Comparison of ENCODE assay signal across 16 cellular contexts in the genomic region with DNA sequence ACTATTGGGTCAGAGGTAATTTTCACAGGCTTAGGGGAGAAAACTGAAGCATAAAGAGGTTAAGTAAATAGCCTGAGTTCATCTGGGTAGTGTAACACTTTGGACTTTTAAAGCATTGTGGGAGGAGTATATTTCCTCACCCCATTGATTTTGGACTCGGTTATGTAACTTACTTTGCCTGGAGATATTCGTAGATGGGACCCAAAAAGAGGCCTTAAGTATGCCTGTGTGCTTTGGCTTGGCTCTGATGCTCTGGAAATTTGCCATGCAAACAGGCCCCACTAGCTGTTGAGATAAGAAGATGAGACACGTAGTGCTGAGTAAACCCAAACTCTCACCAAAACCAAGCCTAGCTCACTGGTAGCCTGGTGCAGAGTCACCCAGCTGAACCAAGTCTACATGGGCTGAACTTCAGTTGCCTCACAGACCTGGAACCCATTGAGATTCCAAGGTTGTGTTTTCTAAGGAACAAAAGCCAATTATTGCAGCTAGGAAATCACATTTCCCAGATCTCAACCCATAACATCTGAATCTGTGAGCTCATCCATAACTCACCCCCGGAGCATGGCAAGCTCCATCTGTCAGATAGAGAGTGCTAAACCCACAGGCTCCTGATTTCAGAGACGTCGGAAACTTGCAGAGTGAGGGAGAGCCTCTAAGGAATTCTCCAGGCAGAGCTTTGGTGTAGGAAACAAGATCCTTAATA.
A peak's percentile ranks its signal among the peaks of the same experiment; 100 is the strongest.
DNase-seq lines count a peak whose midpoint lies in the region; ATAC-seq, FAIRE-seq and TF ChIP-seq lines count a peak whose summit lies in the region.
"Had no signal": no experiment of that assay in that cellular context is flagged by ENCODE, and none has a peak within 500 bp of the region (broad histone marks: within the 10 kb centered on the region; RNA-seq: fewer than 3 reads in every experiment).

No MANE protein-coding gene starts in this region.

- TF ChIP-seq CTCF in HepG2 (CRISPR knock-in tag; IDR thresholded peaks at IDR 0.05) (no peak), neural cell (IDR thresholded peaks at IDR 0.05; ENCODE audit: poor library complexity, severe bottlenecking) (no peak)

- CTCF ChIA-PET in HepG2 (lab: Yijun Ruan, JAX; ENCODE audit: low intra/inter-chr PET ratio, low total read pairs), result no interaction called here

- H4K20me1 ChIP-seq in HepG2 (ENCODE audit: insufficient read depth, low read length) (no peaks in the 10 kb centered on the region), neural cell (ENCODE audit: insufficient read depth) (no peaks in the 10 kb centered on the region)

- POLR2A ChIA-PET in HepG2 (lab: Yijun Ruan, JAX), result no interaction called here

- peaks cover 8% of the 10 kb centered on the region; the same call in 1 of the 2 replicates for H3K4me1 ChIP-seq in HepG2 (ENCODE audit: insufficient read depth, low read length)
- H3K4me1 ChIP-seq: BE2C had no signal

- no peaks in the 10 kb centered on the region for H3K9me2 ChIP-seq in neural cell (ENCODE audit: insufficient read depth, low read length)

- no peak overlapping the region for H3K4me3 ChIP-seq in HepG2 (replicated peaks in 1 of 3; ENCODE audit: insufficient read depth in 1 of 3, low read depth in 2 of 3, low read length in 3 of 3)
- H3K4me3 ChIP-seq in neural cell (ENCODE audit: low read length), result peak overlapping the region; percentile 31
- H3K4me3 ChIP-seq: GM12878, GM23338 had no signal

- TF ChIP-seq EP300 in HepG2 (IDR thresholded peaks at IDR 0.05; ENCODE audit: low read depth in 2 of 2, low read length in 2 of 2), result peak in 1 of 2 experiments; percentile 46; a peak in 1 of 4 replicates
- TF ChIP-seq EP300 in HepG2 (CRISPR knock-in tag; IDR thresholded peaks at IDR 0.05; ENCODE audit: borderline replicate concordance), result no peak
- TF ChIP-seq EP300 in neural cell (conservative IDR thresholded peaks at IDR 0.05; ENCODE audit: poor library complexity, severe bottlenecking), result no peak

- H3K9me3 ChIP-seq in HepG2 (ENCODE audit: low read length) (no peaks in the 10 kb centered on the region), neural cell (ENCODE audit: low read length) (peaks cover 4% of the 10 kb centered on the region), T-helper 17 cell (ENCODE audit: control insufficient read depth, low read length, poor library complexity, severe bottlenecking) (no peaks in the 10 kb centered on the region)
- H3K9me3 ChIP-seq: BE2C had no signal

- no TSS peak for BruUV-seq in HepG2 (replicated peaks; lab: Mats Ljungman, UMichigan)

- H3K27me3 ChIP-seq in HepG2 (ENCODE audit: control insufficient read depth in 1 of 2, insufficient read depth in 2 of 2, low read length in 2 of 2), result no peaks in the 10 kb centered on the region
- no peaks in the 10 kb centered on the region for H3K27me3 ChIP-seq in neural cell (ENCODE audit: insufficient read depth, low read depth, low read length)
- H3K27me3 ChIP-seq: BE2C had no signal

- ATAC-seq in HepG2 (peak; percentile 71), GM21723 (IDR thresholded peaks at IDR 0.05; ENCODE audit: unreplicated experiment) (no peak), HG03108 (IDR thresholded peaks at IDR 0.05; ENCODE audit: unreplicated experiment) (no peak), T-helper 17 cell (no peak)
- ATAC-seq: GM12878, GM23338 had no signal

- H3K27ac Mint-ChIP-seq in T-helper 17 cell, result no peak overlapping the region
- H3K27ac Mint-ChIP-seq: CD4-positive, alpha-beta memory T cell; GM23338; H9 had no signal

- H3K36me3 Mint-ChIP-seq in T-helper 17 cell (ENCODE audit: low read depth), result no peaks in the 10 kb centered on the region
- H3K36me3 Mint-ChIP-seq: CD4-positive, alpha-beta memory T cell had no signal

- peak; percentile 63 for FAIRE-seq in HepG2 (lab: Jason Lieb, UNC)
- FAIRE-seq: A204.1, GM12878, GM18507 had no signal

- H3K4me3 Mint-ChIP-seq in T-helper 17 cell, result no peak overlapping the region
- H3K4me3 Mint-ChIP-seq: CD4-positive, alpha-beta memory T cell; GM23338; H9 had no signal

- intact Hi-C loops in HepG2 (cut with micrococcal nuclease; ENCODE audit: unreplicated experiment), result no loop called here

- 30% methylated on average over 6 of the region's 6 CpGs for WGBS in HepG2 (ENCODE audit: low lambda C conversion rate)

- H3K4me2 ChIP-seq in HepG2 (ENCODE audit: low read depth, low read length) (no peak overlapping the region), neural cell (ENCODE audit: low read length) (no peak overlapping the region)
- H3K4me2 ChIP-seq: GM23338 had no signal

- no peak overlapping the region for H3K27ac ChIP-seq in HepG2 (ENCODE audit: extremely low read length, insufficient read depth, low read length)
- no peak overlapping the region for H3K27ac ChIP-seq in neural cell (ENCODE audit: low read length)
- H3K27ac ChIP-seq: C4-2B had no signal

- H2AFZ ChIP-seq in HepG2 (ENCODE audit: low read length) (no peak overlapping the region), neural cell (ENCODE audit: low read depth, low read length) (no peak overlapping the region)
- H2AFZ ChIP-seq: GM23338 had no signal

- H3K27me3 Mint-ChIP-seq in T-helper 17 cell, result peaks cover 7% of the 10 kb centered on the region

- in situ Hi-C loops in HepG2 (cut with HindIII; ENCODE audit: extremely low pct_ligation_motif_present, low pct_unique_long_range_greater_than_20kb), result no loop called here

- DNase-seq in NCI-H526 treated with DMSO at 0.1 percent for 48 hours (lab: John Stamatoyannopoulos, UW) (peak; percentile 0), HepG2 (ENCODE audit: low spot score) (peak; percentile 11), NCI-H748 (lab: John Stamatoyannopoulos, UW; ENCODE audit: unreplicated experiment) (no peak), T-helper 17 cell (no peak)
- DNase-seq: BE2C; CD4-positive, alpha-beta memory T cell; DMS79; H9 had no signal

- H3K4me1 Mint-ChIP-seq in T-helper 17 cell, result no peaks in the 10 kb centered on the region
- H3K4me1 Mint-ChIP-seq: CD4-positive, alpha-beta memory T cell; GM23338 had no signal

- no peaks in the 10 kb centered on the region for H3K79me2 ChIP-seq in HepG2 (ENCODE audit: insufficient read depth, low read length)
- H3K79me2 ChIP-seq in neural cell (replicated peaks; ENCODE audit: insufficient read depth, low read length), result no peaks in the 10 kb centered on the region

- H3K9ac ChIP-seq in HepG2 (ENCODE audit: insufficient read depth, low read depth, low read length), result no peak overlapping the region
- peak overlapping the region; percentile 2 for H3K9ac ChIP-seq in neural cell (ENCODE audit: low read length)

- TF ChIP-seq RAD21 in HepG2 (CRISPR knock-in tag; IDR thresholded peaks at IDR 0.05) (no peak), neural cell (conservative IDR thresholded peaks at IDR 0.05) (no peak)

- TF ChIP-seq POLR2A in HepG2 (IDR thresholded peaks at IDR 0.05; ENCODE audit: insufficient read depth in 1 of 2, low read depth in 2 of 2, low read length in 2 of 2), result no peak

- H3K36me3 ChIP-seq in HepG2 (replicated peaks in 1 of 2; ENCODE audit: control insufficient read depth in 1 of 2, insufficient read depth in 2 of 2, low read length in 2 of 2) (no peaks in the 10 kb centered on the region), neural cell (ENCODE audit: insufficient read depth, low read length) (no peaks in the 10 kb centered on the region)
- H3K36me3 ChIP-seq: BE2C had no signal

- H3F3A ChIP-seq in neural cell (ENCODE audit: insufficient read depth, low read length, poor library complexity, severe bottlenecking), result no peaks in the 10 kb centered on the region

TF ChIP-seq in HepG2, 621 proteins besides CTCF, POLR2A, EP300 and RAD21 (continues in another document):
- TF ChIP-seq PPARG (CRISPR knock-in tag; conservative IDR thresholded peaks at IDR 0.05) (peak; percentile 57; the same call in 1 of the 2 replicates), HNF4G (IDR thresholded peaks at IDR 0.05; ENCODE audit: borderline replicate concordance, low read depth, low read length) (peak; percentile 54), HNF4G (CRISPR knock-in tag; IDR thresholded peaks at IDR 0.05; ENCODE audit: borderline replicate concordance, low read depth) (no peak)

TF ChIP-seq in neural cell, 6 proteins besides CTCF, POLR2A, EP300 and RAD21:
- TF ChIP-seq, protein P1, sequence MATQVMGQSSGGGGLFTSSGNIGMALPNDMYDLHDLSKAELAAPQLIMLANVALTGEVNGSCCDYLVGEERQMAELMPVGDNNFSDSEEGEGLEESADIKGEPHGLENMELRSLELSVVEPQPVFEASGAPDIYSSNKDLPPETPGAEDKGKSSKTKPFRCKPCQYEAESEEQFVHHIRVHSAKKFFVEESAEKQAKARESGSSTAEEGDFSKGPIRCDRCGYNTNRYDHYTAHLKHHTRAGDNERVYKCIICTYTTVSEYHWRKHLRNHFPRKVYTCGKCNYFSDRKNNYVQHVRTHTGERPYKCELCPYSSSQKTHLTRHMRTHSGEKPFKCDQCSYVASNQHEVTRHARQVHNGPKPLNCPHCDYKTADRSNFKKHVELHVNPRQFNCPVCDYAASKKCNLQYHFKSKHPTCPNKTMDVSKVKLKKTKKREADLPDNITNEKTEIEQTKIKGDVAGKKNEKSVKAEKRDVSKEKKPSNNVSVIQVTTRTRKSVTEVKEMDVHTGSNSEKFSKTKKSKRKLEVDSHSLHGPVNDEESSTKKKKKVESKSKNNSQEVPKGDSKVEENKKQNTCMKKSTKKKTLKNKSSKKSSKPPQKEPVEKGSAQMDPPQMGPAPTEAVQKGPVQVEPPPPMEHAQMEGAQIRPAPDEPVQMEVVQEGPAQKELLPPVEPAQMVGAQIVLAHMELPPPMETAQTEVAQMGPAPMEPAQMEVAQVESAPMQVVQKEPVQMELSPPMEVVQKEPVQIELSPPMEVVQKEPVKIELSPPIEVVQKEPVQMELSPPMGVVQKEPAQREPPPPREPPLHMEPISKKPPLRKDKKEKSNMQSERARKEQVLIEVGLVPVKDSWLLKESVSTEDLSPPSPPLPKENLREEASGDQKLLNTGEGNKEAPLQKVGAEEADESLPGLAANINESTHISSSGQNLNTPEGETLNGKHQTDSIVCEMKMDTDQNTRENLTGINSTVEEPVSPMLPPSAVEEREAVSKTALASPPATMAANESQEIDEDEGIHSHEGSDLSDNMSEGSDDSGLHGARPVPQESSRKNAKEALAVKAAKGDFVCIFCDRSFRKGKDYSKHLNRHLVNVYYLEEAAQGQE (IDR thresholded peaks at IDR 0.05; ENCODE audit: borderline replicate concordance), result no peak
- no peak for TF ChIP-seq TAF1 (IDR thresholded peaks at IDR 0.05; ENCODE audit: low read depth)
- no peak for TF ChIP-seq POLR2AphosphoS5 (IDR thresholded peaks at IDR 0.05)
- TF ChIP-seq SMC3 (conservative IDR thresholded peaks at IDR 0.05; ENCODE audit: poor library complexity), result no peak
- TF ChIP-seq MXI1 (conservative IDR thresholded peaks at IDR 0.05; ENCODE audit: poor library complexity, severe bottlenecking), result no peak
- no peak for TF ChIP-seq EZH2 (IDR thresholded peaks at IDR 0.05; ENCODE audit: borderline replicate concordance, insufficient read depth, low read length, poor library complexity, severe bottlenecking)

Comparison
In these comparisons a context has a peak if more than half of its experiments do, and no peak if none do; other contexts are left out.
1. DNase-seq: peak in NCI-H526 treated with DMSO at 0.1 percent for 48 hours (single experiment) and HepG2 (single experiment); none in NCI-H748 (single experiment) and T-helper 17 cell (0 of 3).